24 cellular contexts compared by ENCODE assay signal in genomic region chr12:67623259-67623658, GRCh38.
"Had no signal": no experiment of that assay in that cellular context is flagged by ENCODE, and none has a peak within 500 bp of the region (broad histone marks: within the 10 kb centered on the region; RNA-seq: fewer than 3 reads in every experiment).

No MANE protein-coding gene starts in this region.

- H3K4me3 ChIP-seq: neural progenitor cell, ovary, psoas muscle, right lobe of liver, sigmoid colon, stomach, thoracic aorta, thyroid gland, tibial nerve, upper lobe of left lung, vagina had no signal

- H3K9ac ChIP-seq: neural progenitor cell, parathyroid adenoma had no signal

- H3K27me3 ChIP-seq: neural progenitor cell, ovary, right lobe of liver, sigmoid colon, stomach, thyroid gland, tibial nerve, upper lobe of left lung, vagina had no signal

- H3K27ac ChIP-seq: neural progenitor cell, ovary, parathyroid adenoma, psoas muscle, right lobe of liver, sigmoid colon, stomach, thoracic aorta, thyroid gland, tibial nerve, upper lobe of left lung, vagina had no signal

- H3K4me1 ChIP-seq: parathyroid adenoma, right lobe of liver, sigmoid colon, stomach, upper lobe of left lung, vagina had no signal

- H2AFZ ChIP-seq: neural progenitor cell, parathyroid adenoma had no signal

- H3K4me2 ChIP-seq: neural progenitor cell had no signal

- ATAC-seq: natural killer cell; psoas muscle; right cardiac atrium; right lobe of liver; stimulated activated effector memory CD8-positive, alpha-beta T cell treated with anti-CD3 and anti-CD28 coated beads, Interleukin-12 subunit alpha, Interleukin-12 subunit beta, amount 100 ng/mL, for 72 hours; stimulated activated naive B cell treated with anti-CD40 and anti-IgM and Interleukin-4, amounts not matched to agents 10 μg/mL and 1 μg/mL and 100 μg/mL, for 72 hours had no signal

- H3K9me3 ChIP-seq: ovary, psoas muscle, right lobe of liver, sigmoid colon, stomach, thoracic aorta, thyroid gland, tibial nerve, upper lobe of left lung, vagina had no signal

- DNase-seq: natural killer cell; occipital lobe; ovary; psoas muscle; right cardiac atrium; right lobe of liver; sigmoid colon; small intestine; stimulated activated CD4-positive, alpha-beta T cell treated with anti-CD3 and anti-CD28 coated beads, Interleukin-15, amount 100 ng/mL, for 24 hours; stimulated activated CD4-positive, alpha-beta T cell treated with anti-CD3 and anti-CD28 coated beads, Interleukin-2, amount 100 ng/mL, for 24 hours; stimulated activated CD4-positive, alpha-beta T cell treated with anti-CD3 and anti-CD28 coated beads, Interleukin-2, amount 100 ng/mL, for 48 hours; stimulated activated CD4-positive, alpha-beta T cell treated with anti-CD3 and anti-CD28 coated beads, Interleukin-4, amount 100 ng/mL, for 24 hours; stimulated activated naive B cell treated with anti-CD40 and anti-IgM and Interleukin-4, amounts not matched to agents 10 μg/mL and 1 μg/mL and 100 μg/mL, for 72 hours; stimulated activated naive CD4-positive, alpha-beta T cell treated with Interleukin-2 at 50 U/mL for 16 hours; stomach; thyroid gland; trophoblast cell; upper lobe of left lung had no signal

- H3K79me2 ChIP-seq: parathyroid adenoma had no signal

- H3K36me3 ChIP-seq: neural progenitor cell, ovary, right lobe of liver, sigmoid colon, stomach, thoracic aorta, thyroid gland, tibial nerve, upper lobe of left lung, vagina had no signal
